In the genomic region with DNA sequence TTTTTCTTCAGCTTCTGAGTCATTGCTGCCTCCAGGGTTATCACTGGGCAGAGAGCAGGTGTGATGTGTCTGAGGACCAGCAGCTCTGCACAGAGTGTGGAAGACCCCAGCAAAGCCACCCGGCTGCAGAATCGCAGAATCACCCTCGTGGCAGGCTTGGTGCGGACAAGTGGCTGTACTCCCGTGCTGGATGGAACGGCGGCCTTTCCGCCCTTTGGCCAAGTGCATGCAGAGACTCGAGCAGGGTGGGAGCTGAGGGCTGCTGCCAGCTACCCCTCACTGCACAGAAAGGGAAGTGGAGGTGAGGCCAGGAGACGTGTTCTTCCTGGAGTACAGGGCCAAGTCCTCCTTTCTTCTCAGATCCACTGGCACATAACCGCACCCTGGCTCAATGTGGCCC, we compare ENCODE assay signal across 17 cellular contexts.
DNase-seq lines count a peak whose midpoint lies in the region; TF ChIP-seq lines count a peak whose summit lies in the region.
"Had no signal": no experiment of that assay in that cellular context is flagged by ENCODE, and none has a peak within 500 bp of the region (broad histone marks: within the 10 kb centered on the region; RNA-seq: fewer than 3 reads in every experiment).

No MANE protein-coding gene starts in this region.

- peaks cover 6% of the 10 kb centered on the region for H3K4me1 Mint-ChIP-seq in type B pancreatic cell (ENCODE audit: unreplicated experiment)
- H3K4me1 Mint-ChIP-seq: B cell had no signal

- H2BK12ac ChIP-seq in neuronal stem cell (ENCODE audit: low read length) = no peak overlapping the region

- no peak overlapping the region for H4K91ac ChIP-seq in neuronal stem cell (ENCODE audit: low read depth, low read length, poor library complexity)

- no peak overlapping the region for H3K4me3 Mint-ChIP-seq in type B pancreatic cell
- H3K4me3 Mint-ChIP-seq: B cell; CD8-positive, alpha-beta T cell had no signal

- H3K27me3 ChIP-seq in neuronal stem cell (ENCODE audit: control insufficient read depth in 3 of 3, insufficient read depth in 3 of 3, low read depth in 1 of 3, low read length in 3 of 3) = peaks cover 0 to 3% (median 0%) of the 10 kb centered on the region in 3 experiments
- H3K27me3 ChIP-seq: BLaER1 treated with 17β-estradiol and CSF1 and Interleukin-3, amounts not matched to agents 10 nM and 100 nM had no signal

- no peaks in the 10 kb centered on the region for H3K79me1 ChIP-seq in neuronal stem cell (ENCODE audit: low read depth, low read length)

- no peak overlapping the region for H3K14ac ChIP-seq in neuronal stem cell (ENCODE audit: low read length)

- no peak overlapping the region for H2BK120ac ChIP-seq in neuronal stem cell (ENCODE audit: low read depth, low read length)

- H3K27ac ChIP-seq in KOPT-K1 (ENCODE audit: low read depth, low read length, poor library complexity, severe bottlenecking) (peak overlapping the region; percentile 47), neuronal stem cell (replicated peaks; ENCODE audit: low read length) (no peak overlapping the region)
- H3K27ac ChIP-seq: BLaER1 treated with 17β-estradiol and CSF1 and Interleukin-3, amounts not matched to agents 10 nM and 100 nM had no signal

- H3K4me2 ChIP-seq in neuronal stem cell (ENCODE audit: insufficient read depth, low read length, poor library complexity, severe bottlenecking) = no peak overlapping the region

- no peak overlapping the region for H3K9ac ChIP-seq in neuronal stem cell (ENCODE audit: low read depth, low read length, poor library complexity)

- H3K27me3 Mint-ChIP-seq in type B pancreatic cell = no peaks in the 10 kb centered on the region
- H3K27me3 Mint-ChIP-seq: B cell had no signal

- WGBS in neuronal stem cell (ENCODE audit: extremely low coverage in 2 of 2, insufficient read length in 2 of 2, insufficient replicate concordance in 1 of 2), 2 donors = no CpG with 5 or more reads among the region's 11 CpGs

- peak overlapping the region; percentile 16 for H3K23ac ChIP-seq in neuronal stem cell (ENCODE audit: low read depth, low read length, poor library complexity)

- H2AFZ ChIP-seq in neuronal stem cell (ENCODE audit: low read length) = no peak overlapping the region

- no peaks in the 10 kb centered on the region for H3K9me3 Mint-ChIP-seq in type B pancreatic cell
- H3K9me3 Mint-ChIP-seq: CD8-positive, alpha-beta T cell had no signal

- no peak overlapping the region for H2BK15ac ChIP-seq in neuronal stem cell (ENCODE audit: low read length)

- H3K18ac ChIP-seq in neuronal stem cell (ENCODE audit: low read length) = no peak overlapping the region

- H3K36me3 Mint-ChIP-seq in type B pancreatic cell = no peaks in the 10 kb centered on the region
- H3K36me3 Mint-ChIP-seq: CD8-positive, alpha-beta T cell had no signal

- no peak overlapping the region for H4K8ac ChIP-seq in neuronal stem cell (ENCODE audit: low read depth, low read length)

- no peak overlapping the region for H3K27ac Mint-ChIP-seq in type B pancreatic cell
- H3K27ac Mint-ChIP-seq: B cell; CD8-positive, alpha-beta T cell had no signal

- DNase-seq in D341Med (ENCODE audit: low spot score) = peak; percentile 10
- no peak for DNase-seq in neuronal stem cell (ENCODE audit: low spot score)
- DNase-seq in type B pancreatic cell (ENCODE audit: extremely low spot score, unreplicated experiment) = peak; percentile 64
- no peak for DNase-seq in OCI-M1 (lab: John Stamatoyannopoulos, UW)
- DNase-seq in NOMO-1 treated with dmso at 0.1 percent for 144 hours (lab: John Stamatoyannopoulos, UW; ENCODE audit: unreplicated experiment) = no peak
- DNase-seq: Calu3, DMS 273 treated with DMSO at 0.1 percent for 48 hours, DMS53, DND-41, EL, IMR-90 had no signal

- H3K36me3 ChIP-seq in KOPT-K1 (ENCODE audit: insufficient read depth, low read length) (no peaks in the 10 kb centered on the region), neuronal stem cell (replicated peaks in 1 of 2; ENCODE audit: control insufficient read depth in 2 of 2, insufficient read depth in 2 of 2, low read length in 2 of 2) (no peaks in the 10 kb centered on the region)
- H3K36me3 ChIP-seq: HAP-1 had no signal

- H2AK5ac ChIP-seq in neuronal stem cell (ENCODE audit: low read depth, low read length) = no peak overlapping the region

- H3K4me3 ChIP-seq in neuronal stem cell (ENCODE audit: low read length in 2 of 2) = no peak overlapping the region
- H3K4me3 ChIP-seq: BLaER1 treated with 17β-estradiol and CSF1 and Interleukin-3, amounts not matched to agents 10 nM and 100 nM; GM12878; HAP-1 had no signal

- no peaks in the 10 kb centered on the region for H3K9me3 ChIP-seq in KOPT-K1 (ENCODE audit: insufficient read depth, low read length, poor library complexity, severe bottlenecking)
- H3K9me3 ChIP-seq in neuronal stem cell (replicated peaks in 1 of 2; ENCODE audit: control insufficient read depth in 2 of 2, insufficient read depth in 1 of 2, low read depth in 1 of 2, low read length in 2 of 2) = no peaks in the 10 kb centered on the region
- H3K9me3 ChIP-seq: HAP-1 had no signal

- TF ChIP-seq CTCF in type B pancreatic cell (conservative IDR thresholded peaks at IDR 0.05) = no peak

- peaks cover 0 to 7% of the 10 kb centered on the region in 2 donors for H3K4me1 ChIP-seq in neuronal stem cell (ENCODE audit: control insufficient read depth in 2 of 2, insufficient read depth in 1 of 2, low read depth in 1 of 2, low read length in 2 of 2)
- H3K4me1 ChIP-seq: HAP-1 had no signal

- no peak overlapping the region for H3K4ac ChIP-seq in neuronal stem cell (ENCODE audit: low read length)

- H2BK5ac ChIP-seq in neuronal stem cell (ENCODE audit: low read length) = no peak overlapping the region

Comparison
In these comparisons a context has a peak if more than half of its experiments do, and no peak if none do; other contexts are left out.
1. DNase-seq: peak in D341Med (single experiment) and type B pancreatic cell (single experiment); none in neuronal stem cell (single experiment), OCI-M1 (single experiment) and NOMO-1 treated with dmso at 0.1 percent for 144 hours (single experiment).